In genomic region chr4:68732653-68733466, GRCh38 we compare ENCODE assay signal across 10 cellular contexts.
DNase-seq lines count a peak whose midpoint lies in the region; ATAC-seq, FAIRE-seq and TF ChIP-seq lines count a peak whose summit lies in the region.
"Had no signal": no experiment of that assay in that cellular context is flagged by ENCODE, and none has a peak within 500 bp of the region (broad histone marks: within the 10 kb centered on the region; RNA-seq: fewer than 3 reads in every experiment).

No MANE protein-coding gene starts in this region.

- DNase-seq in GM18507 (ENCODE audit: extremely low spot score, insufficient read length, low read depth) (no peak), left lung (no peak), NCI-H526 treated with DMSO at 0.1 percent for 48 hours (lab: John Stamatoyannopoulos, UW) (no peak), retina (no peak)
- DNase-seq in stimulated activated naive B cell treated with anti-CD40 and anti-IgM and Interleukin-4, amounts not matched to agents 10 μg/mL and 1 μg/mL and 100 μg/mL, for 72 hours: no peak
- DNase-seq in activated T-cell treated with anti-CD3 and anti-CD28 coated beads, Interleukin-2, amount 50 U/mL, for 4 hours: no peak

- no peaks in the 10 kb centered on the region for H3K4me1 ChIP-seq in left lung

- peak; percentile 82 for ATAC-seq in GM21786 (IDR thresholded peaks at IDR 0.05; ENCODE audit: unreplicated experiment)
- ATAC-seq in HG03460 (IDR thresholded peaks at IDR 0.05; ENCODE audit: unreplicated experiment): peak; percentile 91
- ATAC-seq in left lung: peak; percentile 88
- no peak for ATAC-seq in stimulated activated naive B cell treated with anti-CD40 and anti-IgM and Interleukin-4, amounts not matched to agents 10 μg/mL and 1 μg/mL and 100 μg/mL, for 72 hours (replicated peaks)
- ATAC-seq in activated T-cell treated with anti-CD3 and anti-CD28 coated beads, Interleukin-2, amount 50 U/mL, for 4 hours: no peak

- H3K9me3 Mint-ChIP-seq in stimulated activated naive B cell treated with anti-CD40 and anti-IgM and Interleukin-4, amounts not matched to agents 10 μg/mL and 1 μg/mL and 100 μg/mL, for 72 hours: peaks cover 0 to 7% of the 10 kb centered on the region in 2 donors
- no peaks in the 10 kb centered on the region for H3K9me3 Mint-ChIP-seq in activated T-cell treated with anti-CD3 and anti-CD28 coated beads, Interleukin-2, amount 50 U/mL, for 4 hours

- H3K27ac Mint-ChIP-seq in stimulated activated naive B cell treated with anti-CD40 and anti-IgM and Interleukin-4, amounts not matched to agents 10 μg/mL and 1 μg/mL and 100 μg/mL, for 72 hours: no peak overlapping the region

- H3K9me3 ChIP-seq in left lung: peaks cover 0 to 4% of the 10 kb centered on the region in 2 donors

- no peak overlapping the region for H3K4me3 ChIP-seq in left lung

- no peaks in the 10 kb centered on the region for H3K4me1 Mint-ChIP-seq in stimulated activated naive B cell treated with anti-CD40 and anti-IgM and Interleukin-4, amounts not matched to agents 10 μg/mL and 1 μg/mL and 100 μg/mL, for 72 hours
- no peaks in the 10 kb centered on the region for H3K4me1 Mint-ChIP-seq in activated T-cell treated with anti-CD3 and anti-CD28 coated beads, Interleukin-2, amount 50 U/mL, for 4 hours (ENCODE audit: low read depth)

- H3K36me3 Mint-ChIP-seq in stimulated activated naive B cell treated with anti-CD40 and anti-IgM and Interleukin-4, amounts not matched to agents 10 μg/mL and 1 μg/mL and 100 μg/mL, for 72 hours: no peaks in the 10 kb centered on the region
- no peaks in the 10 kb centered on the region for H3K36me3 Mint-ChIP-seq in activated T-cell treated with anti-CD3 and anti-CD28 coated beads, Interleukin-2, amount 50 U/mL, for 4 hours (ENCODE audit: insufficient read depth)

- intact Hi-C loops in left lung (cut with DNase I): no loop called here

- H3K4me3 Mint-ChIP-seq in stimulated activated naive B cell treated with anti-CD40 and anti-IgM and Interleukin-4, amounts not matched to agents 10 μg/mL and 1 μg/mL and 100 μg/mL, for 72 hours: no peak overlapping the region
- H3K4me3 Mint-ChIP-seq in activated T-cell treated with anti-CD3 and anti-CD28 coated beads, Interleukin-2, amount 50 U/mL, for 4 hours: no peak overlapping the region

- H3K27me3 Mint-ChIP-seq in stimulated activated naive B cell treated with anti-CD40 and anti-IgM and Interleukin-4, amounts not matched to agents 10 μg/mL and 1 μg/mL and 100 μg/mL, for 72 hours: no peaks in the 10 kb centered on the region
- H3K27me3 Mint-ChIP-seq in activated T-cell treated with anti-CD3 and anti-CD28 coated beads, Interleukin-2, amount 50 U/mL, for 4 hours (ENCODE audit: low read depth): no peaks in the 10 kb centered on the region

- H3K27me3 ChIP-seq in left lung: no peaks in the 10 kb centered on the region

- no peak for TF ChIP-seq CTCF in left lung (IDR thresholded peaks at IDR 0.05)

- H3K36me3 ChIP-seq in left lung: no peaks in the 10 kb centered on the region

- H3K27ac ChIP-seq in left lung: no peak overlapping the region
- H3K27ac ChIP-seq: C4-2B had no signal

- FAIRE-seq in GM18507 (lab: Jason Lieb, UNC): peak; percentile 93
- FAIRE-seq: keratinocyte had no signal

Comparison
In these comparisons a context has a peak if more than half of its experiments do, and no peak if none do; other contexts are left out.
1. ATAC-seq: peak in GM21786 (single experiment), HG03460 (single experiment) and left lung (single experiment); none in stimulated activated naive B cell treated with anti-CD40 and anti-IgM and Interleukin-4, amounts not matched to agents 10 μg/mL and 1 μg/mL and 100 μg/mL, for 72 hours (0 of 2) and activated T-cell treated with anti-CD3 and anti-CD28 coated beads, Interleukin-2, amount 50 U/mL, for 4 hours (0 of 2).